ENCODE assay signal across 24 cellular contexts in genomic region chr2:8178916-8179315, GRCh38.
"Had no signal": no experiment of that assay in that cellular context is flagged by ENCODE, and none has a peak within 500 bp of the region (broad histone marks: within the 10 kb centered on the region; RNA-seq: fewer than 3 reads in every experiment).

No MANE protein-coding gene starts in this region.

- DNase-seq: colonic mucosa; cortex of kidney; dermis blood vessel endothelial cell; dorsolateral prefrontal cortex; effector CD4-positive, alpha-beta T cell; effector memory CD4-positive, alpha-beta T cell; foreskin keratinocyte; glutamatergic neuron; head of caudate nucleus; heart right ventricle; hippocampal formation; left cardiac atrium; left ventricle myocardium superior; lower lobe of right lung; mesenchymal stem cell; mucosa of descending colon; naive B cell; naive thymus-derived CD8-positive, alpha-beta T cell had no signal

- H3K9me3 ChIP-seq: colonic mucosa, esophagus muscularis mucosa, gastroesophageal sphincter, lower lobe of right lung, mucosa of descending colon had no signal

- H3K4me3 Mint-ChIP-seq: mesothelial cell of epicardium; naive B cell; naive thymus-derived CD8-positive, alpha-beta T cell had no signal

- ATAC-seq: foreskin keratinocyte; gastroesophageal sphincter; heart right ventricle; left cardiac atrium; left ventricle myocardium superior; lower lobe of right lung; mucosa of descending colon; naive thymus-derived CD8-positive, alpha-beta T cell had no signal

- H3K27ac Mint-ChIP-seq: mesothelial cell of epicardium; naive B cell; naive thymus-derived CD8-positive, alpha-beta T cell had no signal

- H3K27ac ChIP-seq: colonic mucosa, esophagus muscularis mucosa, foreskin keratinocyte, gastroesophageal sphincter, heart right ventricle, lower lobe of right lung had no signal

- H3K27me3 ChIP-seq: colonic mucosa, dorsolateral prefrontal cortex, esophagus muscularis mucosa, foreskin keratinocyte, gastroesophageal sphincter, heart right ventricle had no signal

- FAIRE-seq: endothelial cell of umbilical vein, islet of Langerhans, keratinocyte had no signal

- H3K4me1 ChIP-seq: colonic mucosa, esophagus muscularis mucosa, foreskin keratinocyte, gastroesophageal sphincter, lower lobe of right lung had no signal

- H3K36me3 ChIP-seq: colonic mucosa, esophagus muscularis mucosa, gastroesophageal sphincter, heart right ventricle, lower lobe of right lung had no signal

- H3K4me3 ChIP-seq: colonic mucosa, dorsolateral prefrontal cortex, esophagus muscularis mucosa, gastroesophageal sphincter, heart right ventricle, lower lobe of right lung, mucosa of descending colon had no signal
